Comparison of ENCODE assay signal across 1 cellular context in genomic region chr18:76353500-76353899, GRCh38.
A peak's percentile ranks its signal among the peaks of the same experiment; 100 is the strongest.
TF ChIP-seq lines count a peak whose summit lies in the region.

No MANE protein-coding gene starts in this region.

TF ChIP-seq in HepG2, 621 proteins besides CTCF, POLR2A, EP300 and RAD21:
- TF ChIP-seq HNRNPUL1 (IDR thresholded peaks at IDR 0.05; ENCODE audit: low read depth, low read length) = no peak
- TF ChIP-seq YEATS4 (CRISPR knock-in tag; IDR thresholded peaks at IDR 0.05; ENCODE audit: borderline replicate concordance) = no peak
- peak; percentile 88 for TF ChIP-seq RBM22 (optimal IDR thresholded peaks at IDR 0.05; ENCODE audit: low read length)
- peak; percentile 30; the same call in 1 of the 2 replicates for TF ChIP-seq PAF1 (CRISPR knock-in tag; IDR thresholded peaks at IDR 0.05)
- TF ChIP-seq, protein P1, sequence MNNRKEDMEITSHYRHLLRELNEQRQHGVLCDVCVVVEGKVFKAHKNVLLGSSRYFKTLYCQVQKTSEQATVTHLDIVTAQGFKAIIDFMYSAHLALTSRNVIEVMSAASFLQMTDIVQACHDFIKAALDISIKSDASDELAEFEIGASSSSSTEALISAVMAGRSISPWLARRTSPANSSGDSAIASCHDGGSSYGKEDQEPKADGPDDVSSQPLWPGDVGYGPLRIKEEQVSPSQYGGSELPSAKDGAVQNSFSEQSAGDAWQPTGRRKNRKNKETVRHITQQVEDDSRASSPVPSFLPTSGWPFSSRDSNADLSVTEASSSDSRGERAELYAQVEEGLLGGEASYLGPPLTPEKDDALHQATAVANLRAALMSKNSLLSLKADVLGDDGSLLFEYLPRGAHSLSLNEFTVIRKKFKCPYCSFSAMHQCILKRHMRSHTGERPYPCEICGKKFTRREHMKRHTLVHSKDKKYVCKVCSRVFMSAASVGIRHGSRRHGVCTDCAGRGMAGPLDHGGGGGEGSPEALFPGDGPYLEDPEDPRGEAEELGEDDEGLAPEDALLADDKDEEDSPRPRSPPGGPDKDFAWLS (CRISPR knock-in tag; IDR thresholded peaks at IDR 0.05; ENCODE audit: borderline replicate concordance) = no peak
- no peak for TF ChIP-seq MLX (CRISPR knock-in tag; IDR thresholded peaks at IDR 0.05)
- 0 out of 2 replicates have a peak, but pooled peaks have one; percentile 18 for TF ChIP-seq KDM2A (CRISPR knock-in tag; IDR thresholded peaks at IDR 0.05; ENCODE audit: borderline replicate concordance, low read depth)
- TF ChIP-seq ZNF737 (CRISPR knock-in tag; IDR thresholded peaks at IDR 0.05; ENCODE audit: borderline replicate concordance) = no peak
- TF ChIP-seq ZNF44 (CRISPR knock-in tag; IDR thresholded peaks at IDR 0.05) = no peak
- no peak for TF ChIP-seq TIGD3 (CRISPR knock-in tag; IDR thresholded peaks at IDR 0.05; ENCODE audit: borderline replicate concordance)
- TF ChIP-seq POLR2AphosphoS5 (IDR thresholded peaks at IDR 0.05; ENCODE audit: low read depth, low read length) = no peak
- TF ChIP-seq TBP (CRISPR knock-in tag; IDR thresholded peaks at IDR 0.05) = no peak
- TF ChIP-seq ZFAT (CRISPR knock-in tag; conservative IDR thresholded peaks at IDR 0.05) = no peak
- TF ChIP-seq POLR2G (IDR thresholded peaks at IDR 0.05; ENCODE audit: low read depth, low read length) = 0 out of 2 replicates have a peak, but pooled peaks have one; percentile 17
- TF ChIP-seq TEAD2 (CRISPR knock-in tag; IDR thresholded peaks at IDR 0.05) = no peak
- no peak for TF ChIP-seq SIN3B (IDR thresholded peaks at IDR 0.05; ENCODE audit: low read length)
